24 cellular contexts compared by ENCODE assay signal in the genomic region with DNA sequence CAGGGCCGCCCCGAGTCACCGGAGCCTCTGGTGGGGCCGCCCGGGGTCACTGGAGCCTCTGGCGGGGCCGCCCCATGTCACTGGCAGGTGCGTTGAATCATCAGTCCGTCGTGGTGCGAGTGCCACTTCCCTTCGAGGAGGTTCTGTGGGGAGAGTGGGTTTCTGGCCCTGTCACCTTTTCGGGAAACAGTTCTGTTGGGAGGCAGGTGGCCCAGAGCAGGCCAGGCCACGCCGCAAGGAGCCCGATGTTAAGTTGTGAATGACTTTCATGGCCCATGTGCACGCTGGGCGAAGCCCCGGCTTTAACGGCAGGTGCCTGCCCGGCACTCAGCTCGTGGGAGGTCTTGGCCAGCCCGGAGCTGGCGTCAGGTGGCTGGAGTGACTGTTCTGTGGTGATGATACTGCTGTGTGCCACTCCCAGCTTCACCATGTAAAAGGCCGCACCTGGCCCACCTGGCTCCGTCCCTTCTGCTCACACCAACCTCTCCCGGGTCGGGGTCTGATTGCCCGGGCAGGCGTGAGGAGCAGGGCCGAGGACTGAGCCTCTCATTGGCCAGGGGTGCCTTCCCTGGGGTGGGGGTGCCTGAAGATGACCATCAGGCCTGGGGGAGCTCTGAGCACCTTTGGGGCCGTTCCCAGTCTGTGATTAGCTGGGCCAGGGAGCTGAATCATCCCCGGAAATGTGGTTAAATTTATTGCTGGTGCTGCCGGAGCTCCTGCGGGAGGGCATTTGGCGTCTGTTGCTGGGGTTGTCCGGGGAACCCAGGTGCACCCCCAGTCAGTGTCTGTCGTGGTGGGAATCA. TPM values are rescaled to one million over a fixed set of nuclear protein-coding genes. Genes with fewer than 3 reads are reported as not detected.
A peak's percentile ranks its signal among the peaks of the same experiment; 100 is the strongest.
DNase-seq lines count a peak whose midpoint lies in the region; ATAC-seq and TF ChIP-seq lines count a peak whose summit lies in the region.
"Had no signal": no experiment of that assay in that cellular context is flagged by ENCODE, and none has a peak within 500 bp of the region (broad histone marks: within the 10 kb centered on the region; RNA-seq: fewer than 3 reads in every experiment).

No MANE protein-coding gene starts in this region.

- no peak overlapping the region for H2AFZ ChIP-seq in mammary epithelial cell (ENCODE audit: low read depth, low read length)

- H3K79me2 ChIP-seq in mammary epithelial cell (ENCODE audit: insufficient read depth, low read length), result peaks cover 85% of the 10 kb centered on the region

- H3K9ac ChIP-seq in HUES6 (ENCODE audit: low read length) (peak overlapping the region; percentile 10), mammary epithelial cell (ENCODE audit: insufficient read depth, low read length) (no peak overlapping the region)

- H3K4me3 ChIP-seq in HUES6 (ENCODE audit: low read depth, low read length), result no peak overlapping the region
- H3K4me3 ChIP-seq in mammary epithelial cell (replicated peaks in 1 of 3; ENCODE audit: insufficient read depth in 1 of 3, low read depth in 2 of 3, low read length in 3 of 3), result no peak overlapping the region
- H3K4me3 ChIP-seq in tibial artery, result no peak overlapping the region
- H3K4me3 ChIP-seq: adrenal gland, gastroesophageal sphincter, HAP-1, Peyer's patch had no signal

- WGBS in mammary epithelial cell (ENCODE audit: low coverage, missing lambda C conversion rate), result 85% methylated on average over 21 of the region's 38 CpGs

- peaks cover 17% of the 10 kb centered on the region for H4K20me1 ChIP-seq in mammary epithelial cell (ENCODE audit: insufficient read depth, low read length)

- intact Hi-C loops in mammary epithelial cell (cut with micrococcal nuclease), result no loop called here
- intact Hi-C loops in tibial artery (cut with DNase I; ENCODE audit: low total_unique reads), result no loop called here

- peaks cover 49% of the 10 kb centered on the region for H3K36me3 ChIP-seq in HUES6 (ENCODE audit: control insufficient read depth, insufficient read depth, low read length)
- H3K36me3 ChIP-seq in mammary epithelial cell (ENCODE audit: insufficient read depth, low read length), result peaks cover 4% of the 10 kb centered on the region
- H3K36me3 ChIP-seq in tibial artery, result peaks cover 0 to 47% (median 22%) of the 10 kb centered on the region in 3 donors

- H3K9me3 ChIP-seq in HUES6 (ENCODE audit: control insufficient read depth, insufficient read depth, low read depth, low read length) (no peaks in the 10 kb centered on the region), mammary epithelial cell (replicated peaks; ENCODE audit: insufficient read depth, low read length) (no peaks in the 10 kb centered on the region), tibial artery (no peaks in the 10 kb centered on the region)
- H3K9me3 ChIP-seq: adrenal gland, gastroesophageal sphincter, HAP-1, neutrophil, Peyer's patch had no signal

- H3K4me1 ChIP-seq in HUES6 (ENCODE audit: control insufficient read depth, insufficient read depth, low read length), result no peaks in the 10 kb centered on the region
- peaks cover 12% of the 10 kb centered on the region for H3K4me1 ChIP-seq in mammary epithelial cell (ENCODE audit: insufficient read depth, low read length)
- no peaks in the 10 kb centered on the region for H3K4me1 ChIP-seq in tibial artery
- H3K4me1 ChIP-seq: HAP-1, Peyer's patch had no signal

- no peak for ATAC-seq in HG03469 (IDR thresholded peaks at IDR 0.05; ENCODE audit: unreplicated experiment)
- ATAC-seq: activated CD4-positive, alpha-beta T cell treated with anti-CD3 and anti-CD28 coated beads for 36 hours; gastroesophageal sphincter had no signal

- H3K27ac ChIP-seq in HUES6 (ENCODE audit: low read depth, low read length) (no peak overlapping the region), mammary epithelial cell (ENCODE audit: insufficient read depth, low read depth, low read length) (no peak overlapping the region), tibial artery (no peak overlapping the region)
- H3K27ac ChIP-seq: gastroesophageal sphincter, neutrophil, Peyer's patch had no signal

- H3K27me3 ChIP-seq in HUES6 (ENCODE audit: control insufficient read depth, insufficient read depth, low read length) (no peaks in the 10 kb centered on the region), mammary epithelial cell (ENCODE audit: insufficient read depth, low read length) (no peaks in the 10 kb centered on the region), tibial artery (no peaks in the 10 kb centered on the region)
- H3K27me3 ChIP-seq: adrenal gland, gastroesophageal sphincter, neutrophil, Peyer's patch had no signal

- in situ Hi-C loops in G401 (cut with HindIII; ENCODE audit: low sequenced_read_pairs), result no loop called here
- in situ Hi-C loops in mammary epithelial cell (cut with MboI; ENCODE audit: low sequenced_read_pairs in 2 of 2), result no loop called here

- no peak overlapping the region for H3K4me2 ChIP-seq in mammary epithelial cell (ENCODE audit: insufficient read depth, low read depth, low read length)

- dilution Hi-C loops in mammary epithelial cell (cut with HindIII; ENCODE audit: low sequenced_read_pairs), result no loop called here

- no TSS peak for BruUV-seq in mammary epithelial cell (replicated peaks; lab: Mats Ljungman, UMichigan)

- CTCF ChIA-PET in mammary epithelial cell (lab: Charles Lee; ENCODE audit: low non-redundant PET), result no interaction called here

- no peak for TF ChIP-seq CTCF in mammary epithelial cell (conservative IDR thresholded peaks at IDR 0.05 in 1 of 2, IDR thresholded peaks at IDR 0.05 in 1 of 2; ENCODE audit: extremely low read depth in 1 of 2, insufficient read depth in 1 of 2, low read depth in 1 of 2, low read length in 2 of 2)
- TF ChIP-seq CTCF in tibial artery (IDR thresholded peaks at IDR 0.05), result no peak

- peak; percentile 67 for DNase-seq in G401 (ENCODE audit: low spot score)
- peak; percentile 46 for DNase-seq in mammary epithelial cell
- DNase-seq in myocyte (ENCODE audit: low read depth), result peak; percentile 48
- no peak for DNase-seq in NCI-H446 (lab: John Stamatoyannopoulos, UW)
- no peak for DNase-seq in tibial artery
- DNase-seq: activated CD4-positive, alpha-beta T cell treated with anti-CD3 and anti-CD28 coated beads for 36 hours; activated T-cell treated with anti-CD3 and anti-CD28 coated beads, Interleukin-2, amount 50 U/mL, for 1 hour; AML-193; CD4-positive, alpha-beta memory T cell; DMS 273 treated with DMSO at 0.1 percent for 48 hours; KG1; MV-4-11; NCI-H1694; NCI-H2171; NCI-H524; NK-92 treated with Interleukin-12 subunit alpha and Interleukin-12 subunit beta, amount 100 ng/mL, for 24 hours; Peyer's patch; stimulated activated CD8-positive, alpha-beta memory T cell treated with anti-CD3 and anti-CD28 coated beads, Interleukin-4, amount 100 ng/mL, for 48 hours had no signal

RNA-seq across cellular contexts. Expression of a gene that starts 29.2 kb away (rescaled TPM):
- 74.7 and 81.9 TPM in 2 replicates for total RNA-seq in G401 (2014; rRNA removed; shearing (Covaris generic))
- total RNA-seq in mammary epithelial cell, result 10 to 100 TPM; 63.5 to 70.8 TPM
- 57.6 TPM for polyA plus RNA-seq in mammary epithelial cell
- polyA minus RNA-seq in mammary epithelial cell, result 55.0 TPM
- total RNA-seq in myocyte, result 70.6 and 75.2 TPM in 2 replicates
- polyA plus RNA-seq in myocyte (2012), result 70.2 TPM

RNA-seq across cellular contexts. Expression of a gene that starts 45.3 kb away (rescaled TPM):
- 70.9 and 89.0 TPM in 2 replicates for total RNA-seq in G401 (2014; rRNA removed; shearing (Covaris generic))
- 10 to 100 TPM; 39.5 to 62.8 TPM for total RNA-seq in mammary epithelial cell
- polyA plus RNA-seq in mammary epithelial cell, result 25.9 TPM
- polyA minus RNA-seq in mammary epithelial cell, result 39.2 TPM
- total RNA-seq in myocyte, result 40.2 and 44.4 TPM in 2 replicates
- 59.6 TPM for polyA plus RNA-seq in myocyte (2012)

Comparison
In these comparisons a context has a peak if more than half of its experiments do, and no peak if none do; other contexts are left out.
1. DNase-seq: peak in G401 (single experiment), mammary epithelial cell (single experiment) and myocyte (single experiment); none in NCI-H446 (0 of 2) and tibial artery (0 of 2).